In the genomic region with DNA sequence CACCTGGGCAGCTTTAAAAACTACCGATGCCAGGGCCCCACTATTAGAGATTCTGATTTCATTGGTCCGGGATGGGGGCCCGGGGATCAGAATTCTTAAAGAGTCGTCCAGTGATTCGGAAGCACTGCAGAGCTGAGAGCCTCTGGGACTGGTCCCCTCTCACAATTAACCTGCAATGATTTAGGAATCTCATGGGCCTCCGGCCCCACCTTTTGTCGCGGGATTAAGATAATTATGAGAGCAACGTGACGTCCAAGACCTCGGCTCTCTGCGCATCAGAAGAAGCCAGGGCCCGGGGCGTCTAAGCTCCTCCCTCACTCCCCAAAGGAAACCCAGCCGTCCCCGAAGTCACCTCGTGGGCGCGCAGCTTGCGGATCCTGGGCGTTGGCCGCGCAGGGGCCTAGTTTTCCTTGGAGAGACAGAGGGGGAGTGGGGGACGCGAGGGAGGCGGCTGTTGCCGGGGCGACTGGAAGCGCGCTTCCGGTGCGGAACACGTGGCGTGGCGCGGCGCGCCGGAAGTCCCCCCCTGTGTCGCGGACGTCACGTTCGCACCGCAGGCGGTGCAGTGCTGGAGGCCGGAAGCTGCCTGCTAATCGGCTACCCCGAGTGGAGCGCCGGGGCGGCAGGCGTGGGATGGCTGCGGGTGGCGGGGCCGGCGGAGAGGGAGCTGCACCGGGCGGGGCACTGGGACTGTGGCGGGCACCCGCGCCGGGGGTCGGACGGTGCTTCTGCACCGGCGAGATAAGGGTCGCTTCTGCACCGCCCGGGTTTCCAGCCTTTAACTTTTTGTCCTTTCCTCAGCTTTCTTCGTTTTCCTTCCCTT, we compare ENCODE assay signal across 8 cellular contexts. TPM values are rescaled to one million over a fixed set of nuclear protein-coding genes. Genes with fewer than 3 reads are reported as not detected.
DNase-seq lines count a peak whose midpoint lies in the region; ATAC-seq and TF ChIP-seq lines count a peak whose summit lies in the region.

A gene with protein sequence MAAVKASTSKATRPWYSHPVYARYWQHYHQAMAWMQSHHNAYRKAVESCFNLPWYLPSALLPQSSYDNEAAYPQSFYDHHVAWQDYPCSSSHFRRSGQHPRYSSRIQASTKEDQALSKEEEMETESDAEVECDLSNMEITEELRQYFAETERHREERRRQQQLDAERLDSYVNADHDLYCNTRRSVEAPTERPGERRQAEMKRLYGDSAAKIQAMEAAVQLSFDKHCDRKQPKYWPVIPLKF (minus strand): TSS at position 468 of the 823 bp plus-strand sequence. CDS start 8,414 bp downstream, outside the sequence.

- H3K4me2 ChIP-seq in Loucy (ENCODE audit: low read depth, low read length, poor library complexity, severe bottlenecking) (peak within 1 kb of the TSS; percentile 91), neural progenitor cell (peak within 1 kb of the TSS; percentile 67)

- no peaks in the 10 kb centered on the region for H3K36me3 ChIP-seq in Loucy (ENCODE audit: insufficient read depth, low read length)
- no peaks in the 10 kb centered on the region for H3K36me3 ChIP-seq in neural progenitor cell

- H3K36me3 Mint-ChIP-seq in neural progenitor cell = no peaks in the 10 kb centered on the region

- H3F3A ChIP-seq in Loucy (ENCODE audit: low read depth) = no peaks in the 10 kb centered on the region
- H3F3A ChIP-seq in neural progenitor cell (ENCODE audit: low read depth) = peaks cover 25% of the 10 kb centered on the region

- H3K27ac ChIP-seq in foreskin keratinocyte (peak within 1 kb of the TSS; percentile 94), neural progenitor cell (peak within 1 kb of the TSS; percentile 42)

- H4K20me1 ChIP-seq in Loucy (ENCODE audit: insufficient read depth, low read length, poor library complexity, severe bottlenecking) (no peaks in the 10 kb centered on the region), neural progenitor cell (ENCODE audit: low read depth) (no peaks in the 10 kb centered on the region)

- peak; percentile 85 for DNase-seq in EL
- peak; percentile 89 for DNase-seq in H4 (ENCODE audit: low spot score)
- DNase-seq in SHP77 treated with DMSO at 0.1 percent for 48 hours (lab: John Stamatoyannopoulos, UW) = peak; percentile 66
- peak; percentile 88 for DNase-seq in activated gamma-delta T cell treated with Interleukin-2 at 50 U/mL for 16 hours
- DNase-seq in foreskin keratinocyte = peak; percentile 72 to 83
- DNase-seq in neural progenitor cell (ENCODE audit: low spot score) = peak; percentile 89
- DNase-seq in stromal cell of bone marrow (ENCODE audit: low read depth) = peak; percentile 72

- H3K4me3 ChIP-seq in Loucy (ENCODE audit: low read length, poor library complexity, severe bottlenecking) = peak within 1 kb of the TSS; percentile 97
- peak within 1 kb of the TSS; percentile 60 for H3K4me3 ChIP-seq in neural progenitor cell

- H3K9me2 ChIP-seq in Loucy (replicated peaks; ENCODE audit: low read depth, low read length) = no peaks in the 10 kb centered on the region

- TF ChIP-seq CTCF in Loucy (conservative IDR thresholded peaks at IDR 0.05; ENCODE audit: low read length) (no peak), foreskin keratinocyte (conservative IDR thresholded peaks at IDR 0.05) (no peak), neural progenitor cell (IDR thresholded peaks at IDR 0.05) (no peak)

- peak within 1 kb of the TSS; percentile 96 for H3K27ac Mint-ChIP-seq in neural progenitor cell

- H3K9me3 ChIP-seq in Loucy (ENCODE audit: insufficient read depth, low read depth, low read length) = no peaks in the 10 kb centered on the region
- H3K9me3 ChIP-seq in neural progenitor cell (ENCODE audit: low read depth) = no peaks in the 10 kb centered on the region

- peaks cover 28% of the 10 kb centered on the region for H3K4me1 Mint-ChIP-seq in neural progenitor cell

- H2AFZ ChIP-seq in Loucy (ENCODE audit: low read length) (peak within 1 kb of the TSS; percentile 93), neural progenitor cell (replicated peaks) (no peak within 1 kb of the TSS)

- H3K4me1 ChIP-seq in Loucy (ENCODE audit: insufficient read depth, low read length, poor library complexity, severe bottlenecking) (peaks cover 12% of the 10 kb centered on the region), foreskin keratinocyte (peaks cover 19% of the 10 kb centered on the region), neural progenitor cell (peaks cover 25% of the 10 kb centered on the region)

- H3K27me3 ChIP-seq in Loucy (ENCODE audit: insufficient read depth, low read length, poor library complexity, severe bottlenecking) (no peaks in the 10 kb centered on the region), foreskin keratinocyte (no peaks in the 10 kb centered on the region), neural progenitor cell (no peaks in the 10 kb centered on the region)

- H3K4me3 Mint-ChIP-seq in neural progenitor cell = peak within 1 kb of the TSS; percentile 86

- peak within 1 kb of the TSS; percentile 84 for H3K9ac ChIP-seq in Loucy (ENCODE audit: low read depth, low read length, poor library complexity, severe bottlenecking)
- no peak within 1 kb of the TSS for H3K9ac ChIP-seq in neural progenitor cell

- no peaks in the 10 kb centered on the region for H3K27me3 Mint-ChIP-seq in neural progenitor cell (ENCODE audit: insufficient read depth, low read depth)

- ATAC-seq in foreskin keratinocyte = peak; percentile 83

- H3K9me3 Mint-ChIP-seq in neural progenitor cell = no peaks in the 10 kb centered on the region

- H3K79me2 ChIP-seq in Loucy (ENCODE audit: insufficient read depth, low read length) (peaks cover 30% of the 10 kb centered on the region), neural progenitor cell (ENCODE audit: low read depth) (peaks cover 17% of the 10 kb centered on the region)

RNA-seq across cellular contexts. Expression of the gene that starts here (rescaled TPM):
- total RNA-seq in H4 (2014; rRNA removed; shearing (Covaris generic)) = 7.7 and 8.4 TPM in 2 replicates
- total RNA-seq in foreskin keratinocyte (10.1 and 11.0 TPM in 2 replicates), neural progenitor cell (ENCODE audit: low replicate concordance) (18.0 and 22.2 TPM in 2 replicates)
- 15.2 and 15.6 TPM in 2 replicates for polyA plus RNA-seq in foreskin keratinocyte

Comparison
In these comparisons a context has a peak if more than half of its experiments do, and no peak if none do; other contexts are left out.
1. Peak in every context shown above with its lines: DNase-seq, ATAC-seq, H3K4me3 ChIP-seq and H3K27ac ChIP-seq.